In genomic region chr12:122845041-122845864, GRCh38 we compare ENCODE assay signal across 17 cellular contexts. TPM values are rescaled to one million over a fixed set of nuclear protein-coding genes. Genes with fewer than 3 reads are reported as not detected.
DNase-seq lines count a peak whose midpoint lies in the region; ATAC-seq, FAIRE-seq and TF ChIP-seq lines count a peak whose summit lies in the region.
"Had no signal": no experiment of that assay in that cellular context is flagged by ENCODE, and none has a peak within 500 bp of the region (broad histone marks: within the 10 kb centered on the region; RNA-seq: fewer than 3 reads in every experiment).

No MANE protein-coding gene starts in this region.

- peaks cover 40% of the 10 kb centered on the region for H3K4me1 ChIP-seq in keratinocyte (ENCODE audit: control insufficient read depth, extremely low read depth, insufficient read depth, low read length)
- peaks cover 16% of the 10 kb centered on the region for H3K4me1 ChIP-seq in upper lobe of right lung

- peaks cover 3% of the 10 kb centered on the region for H3K9me1 ChIP-seq in keratinocyte (ENCODE audit: control insufficient read depth, extremely low read depth, insufficient read depth, low read length)

- ATAC-seq in sciatic nerve (peak; percentile 48), upper lobe of right lung (no peak)
- ATAC-seq: activated CD4-positive, alpha-beta T cell treated with anti-CD3 and anti-CD28 coated beads for 36 hours; esophagus mucosa had no signal

- H3K27me3 ChIP-seq in H7 (ENCODE audit: control insufficient read depth, insufficient read depth, low read length): no peaks in the 10 kb centered on the region
- no peaks in the 10 kb centered on the region for H3K27me3 ChIP-seq in keratinocyte (ENCODE audit: control insufficient read depth, extremely low read depth, insufficient read depth, low read length)
- H3K27me3 ChIP-seq in upper lobe of right lung: no peaks in the 10 kb centered on the region
- H3K27me3 ChIP-seq: hepatocyte, neutrophil, testis had no signal

- no peak overlapping the region for H3K4me2 ChIP-seq in keratinocyte (ENCODE audit: control insufficient read depth, extremely low read depth, insufficient read depth, low read depth, low read length)
- H3K4me2 ChIP-seq: hepatocyte had no signal

- H3K9me3 ChIP-seq in keratinocyte (ENCODE audit: control insufficient read depth, low read depth, low read length): no peaks in the 10 kb centered on the region
- H3K9me3 ChIP-seq in upper lobe of right lung: no peaks in the 10 kb centered on the region
- H3K9me3 ChIP-seq: neutrophil, testis had no signal

- H2AFZ ChIP-seq in keratinocyte (ENCODE audit: control insufficient read depth, low read length): no peak overlapping the region
- H2AFZ ChIP-seq: hepatocyte had no signal

- dilution Hi-C loops in keratinocyte (cut with MboI; ENCODE audit: extremely low pct_ligation_motif_present, low sequenced_read_pairs): no loop called here

- H3K9ac ChIP-seq in keratinocyte (ENCODE audit: control insufficient read depth, extremely low read depth, insufficient read depth, low read length): peak overlapping the region; percentile 33

- FAIRE-seq in keratinocyte (lab: Jason Lieb, UNC): no peak
- FAIRE-seq: colon, RCC 7860 had no signal

- H3K27ac ChIP-seq in keratinocyte (ENCODE audit: control insufficient read depth, insufficient read depth, low read length) (no peak overlapping the region), upper lobe of right lung (no peak overlapping the region)
- H3K27ac ChIP-seq: hepatocyte, HL-60, neutrophil, testis had no signal

- intact Hi-C loops in sciatic nerve (cut with DNase I): no loop called here
- intact Hi-C loops in upper lobe of right lung (cut with DNase I): no loop called here

- H3K4me3 ChIP-seq in H7 (ENCODE audit: insufficient read depth, low read depth, low read length) (no peak overlapping the region), keratinocyte (ENCODE audit: control insufficient read depth in 2 of 3, extremely low read depth in 1 of 3, insufficient read depth in 2 of 3, low read depth in 1 of 3, low read length in 3 of 3) (no peak overlapping the region), upper lobe of right lung (no peak overlapping the region)
- H3K4me3 ChIP-seq: hepatocyte, testis had no signal

- DNase-seq in H7 (peak; percentile 74), amygdala (lab: John Stamatoyannopoulos, UW) (peak in 55 of 56 donors; percentile 57 to 99 (median 92)), keratinocyte (ENCODE audit: low read depth, low spot score) (no peak), sciatic nerve (ENCODE audit: low spot score) (no peak), upper lobe of right lung (no peak), NCI-H2029 (lab: John Stamatoyannopoulos, UW) (no peak), GM19238 (ENCODE audit: insufficient read length, low spot score) (no peak)
- DNase-seq: activated CD4-positive, alpha-beta T cell treated with anti-CD3 and anti-CD28 coated beads for 36 hours; NCI-H1436 treated with DMSO at 0.1 percent for 48 hours; stimulated activated CD4-positive, alpha-beta T cell treated with anti-CD3 and anti-CD28 coated beads, Interleukin-12 subunit alpha, Interleukin-12 subunit beta, amount 100 ng/mL, for 4 hours; testis had no signal

- no peaks in the 10 kb centered on the region for H4K20me1 ChIP-seq in keratinocyte (ENCODE audit: control insufficient read depth, extremely low read depth, insufficient read depth, low read length)

- TF ChIP-seq CTCF in keratinocyte (optimal IDR thresholded peaks at IDR 0.05 in 1 of 3, IDR thresholded peaks at IDR 0.05 in 1 of 3, conservative IDR thresholded peaks at IDR 0.05 in 1 of 3; ENCODE audit: extremely low read depth in 1 of 3, insufficient read depth in 2 of 3, low read length in 3 of 3): no peak
- no peak for TF ChIP-seq CTCF in upper lobe of right lung (IDR thresholded peaks at IDR 0.05)

- peaks cover 69% of the 10 kb centered on the region for H3K79me2 ChIP-seq in keratinocyte (ENCODE audit: control insufficient read depth, insufficient read depth, low read length)

- H3K36me3 ChIP-seq in H7 (replicated peaks; ENCODE audit: control insufficient read depth, insufficient read depth, low read length): no peaks in the 10 kb centered on the region
- H3K36me3 ChIP-seq in keratinocyte (ENCODE audit: control insufficient read depth in 2 of 2, extremely low read depth in 1 of 2, insufficient read depth in 2 of 2, low read length in 2 of 2): peaks cover 0 to 3% of the 10 kb centered on the region in 2 experiments
- no peaks in the 10 kb centered on the region for H3K36me3 ChIP-seq in upper lobe of right lung
- H3K36me3 ChIP-seq: neutrophil had no signal

RNA-seq across cellular contexts. Expression of gene HIP1R, which starts 10.0 kb away (rescaled TPM):
- total RNA-seq in H7 (2014; rRNA removed; shearing (Covaris generic)): 33.6 and 35.6 TPM in 2 replicates
- 19.4 to 31.8 TPM (median 23.0 TPM) in 3 replicates for polyA plus RNA-seq in keratinocyte
- polyA plus RNA-seq in keratinocyte (2011; ENCODE audit: low read depth): 39.4 TPM
- polyA plus RNA-seq in keratinocyte (2011; cell fraction: cytosol; rRNA removed): 10.1 and 13.0 TPM in 2 replicates
- polyA plus RNA-seq in keratinocyte (2011; cell fraction: nucleus; rRNA removed): 69.4 and 79.4 TPM in 2 replicates
- 21.9 and 45.2 TPM in 2 replicates for polyA plus RNA-seq in keratinocyte (2012; ENCODE audit: low replicate concordance)
- polyA minus RNA-seq in keratinocyte: 42.9 to 79.9 TPM (median 43.5 TPM) in 3 replicates
- 16.3 TPM for polyA minus RNA-seq in keratinocyte (2011; cell fraction: cytosol; rRNA and poly(A)+ RNA removed)
- polyA minus RNA-seq in keratinocyte (2011; cell fraction: nucleus; rRNA and poly(A)+ RNA removed): 36.1 and 37.4 TPM in 2 replicates
- total RNA-seq in sciatic nerve (14.3 TPM), upper lobe of right lung (33.0 TPM)

RNA-seq across cellular contexts. Expression of gene VPS37B, which starts 50.7 kb away (rescaled TPM):
- 14.7 and 20.9 TPM in 2 replicates for total RNA-seq in H7 (2014; rRNA removed; shearing (Covaris generic))
- 29.3 to 85.5 TPM (median 34.1 TPM) in 3 replicates for polyA plus RNA-seq in keratinocyte
- polyA plus RNA-seq in keratinocyte (2011; ENCODE audit: low read depth): 22.7 TPM
- 47.2 and 61.5 TPM in 2 replicates for polyA plus RNA-seq in keratinocyte (2011; cell fraction: cytosol; rRNA removed)
- polyA plus RNA-seq in keratinocyte (2011; cell fraction: nucleus; rRNA removed): 73.8 and 86.1 TPM in 2 replicates
- polyA plus RNA-seq in keratinocyte (2012; ENCODE audit: low replicate concordance): 37.9 and 59.4 TPM in 2 replicates
- polyA minus RNA-seq in keratinocyte: 24.4 to 39.4 TPM (median 29.8 TPM) in 3 replicates
- 77.5 TPM for polyA minus RNA-seq in keratinocyte (2011; cell fraction: cytosol; rRNA and poly(A)+ RNA removed)
- 33.3 and 50.4 TPM in 2 replicates for polyA minus RNA-seq in keratinocyte (2011; cell fraction: nucleus; rRNA and poly(A)+ RNA removed)
- total RNA-seq in sciatic nerve (24.8 TPM), upper lobe of right lung (36.3 TPM)

Comparison
In these comparisons a context has a peak if more than half of its experiments do, and no peak if none do; other contexts are left out.
1. DNase-seq: peak in H7 (single experiment) and amygdala (55 of 56); none in keratinocyte (single experiment), sciatic nerve (single experiment), upper lobe of right lung (single experiment), NCI-H2029 (single experiment) and GM19238 (single experiment).